Comparison of ENCODE assay signal across 8 cellular contexts in the genomic region with DNA sequence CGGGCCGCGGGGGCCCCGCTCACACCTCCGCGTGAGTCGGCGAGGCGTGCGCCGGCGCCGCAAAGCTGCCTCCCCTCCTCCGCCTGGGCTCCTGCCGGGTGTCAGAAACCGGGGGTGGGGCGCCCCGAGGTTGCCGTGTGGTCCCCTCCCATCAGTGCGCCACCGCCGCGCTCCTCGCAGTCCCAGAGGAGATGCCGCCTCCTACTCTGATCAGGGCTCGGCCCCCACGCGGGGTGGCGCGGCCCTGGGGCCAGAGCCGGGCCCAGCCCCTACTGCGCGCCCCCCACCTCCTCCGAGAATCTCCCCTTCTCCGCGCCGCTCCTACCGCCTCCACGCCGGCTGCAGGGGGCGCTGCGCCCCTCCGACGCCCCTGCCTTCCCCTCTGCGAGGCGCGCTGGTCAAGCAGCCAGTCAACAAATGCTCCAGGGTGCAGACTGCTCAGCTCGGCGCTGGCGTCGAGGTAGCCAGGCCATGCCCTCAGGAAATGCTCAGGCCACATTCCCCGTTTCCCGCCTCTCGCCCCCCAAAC. TPM values are rescaled to one million over a fixed set of nuclear protein-coding genes. Genes with fewer than 3 reads are reported as not detected.
DNase-seq lines count a peak whose midpoint lies in the region; ATAC-seq and TF ChIP-seq lines count a peak whose summit lies in the region.

No MANE protein-coding gene starts in this region.

- TF ChIP-seq CTCF in GM12874 (IDR thresholded peaks at IDR 0.05; ENCODE audit: insufficient read depth, low read depth, low read length), result peak; percentile 56
- TF ChIP-seq CTCF in thyroid gland (IDR thresholded peaks at IDR 0.05), result peak in 3 of 6 experiments; percentile 15 to 32 (median 21)

- no peaks in the 10 kb centered on the region for H3K36me3 ChIP-seq in thyroid gland

- H3K27me3 Mint-ChIP-seq in activated naive CD8-positive, alpha-beta T cell treated with anti-CD3 and anti-CD28 coated beads, Interleukin-2, amount 50 U/mL, for 24 hours, result peaks cover 19% of the 10 kb centered on the region
- peaks cover 22% of the 10 kb centered on the region for H3K27me3 Mint-ChIP-seq in stimulated activated naive CD8-positive, alpha-beta T cell treated with anti-CD3 and anti-CD28 coated beads, Interleukin-15, Interleukin-2, amounts not matched to agents 100 ng/mL and 50 ng/mL, for 24 hours

- H3K4me1 Mint-ChIP-seq in activated naive CD8-positive, alpha-beta T cell treated with anti-CD3 and anti-CD28 coated beads, Interleukin-2, amount 50 U/mL, for 24 hours, result peaks cover 3% of the 10 kb centered on the region
- H3K4me1 Mint-ChIP-seq in stimulated activated naive CD8-positive, alpha-beta T cell treated with anti-CD3 and anti-CD28 coated beads, Interleukin-15, Interleukin-2, amounts not matched to agents 100 ng/mL and 50 ng/mL, for 24 hours (ENCODE audit: low read depth), result peaks cover 12% of the 10 kb centered on the region

- H3K9me3 Mint-ChIP-seq in activated naive CD8-positive, alpha-beta T cell treated with anti-CD3 and anti-CD28 coated beads, Interleukin-2, amount 50 U/mL, for 24 hours, result no peaks in the 10 kb centered on the region
- H3K9me3 Mint-ChIP-seq in stimulated activated naive CD8-positive, alpha-beta T cell treated with anti-CD3 and anti-CD28 coated beads, Interleukin-15, Interleukin-2, amounts not matched to agents 100 ng/mL and 50 ng/mL, for 24 hours, result no peaks in the 10 kb centered on the region

- H3K4me3 ChIP-seq in thyroid gland (replicated peaks in 1 of 3), result no peak overlapping the region

- no peaks in the 10 kb centered on the region for H3K9me3 ChIP-seq in thyroid gland

- no peaks in the 10 kb centered on the region for H3K36me3 Mint-ChIP-seq in activated naive CD8-positive, alpha-beta T cell treated with anti-CD3 and anti-CD28 coated beads, Interleukin-2, amount 50 U/mL, for 24 hours (ENCODE audit: low read depth)
- no peaks in the 10 kb centered on the region for H3K36me3 Mint-ChIP-seq in stimulated activated naive CD8-positive, alpha-beta T cell treated with anti-CD3 and anti-CD28 coated beads, Interleukin-15, Interleukin-2, amounts not matched to agents 100 ng/mL and 50 ng/mL, for 24 hours (ENCODE audit: low read depth)

- H3K4me1 ChIP-seq in thyroid gland, result peaks cover 3 to 29% of the 10 kb centered on the region in 2 donors

- peak; percentile 48 for ATAC-seq in activated naive CD8-positive, alpha-beta T cell treated with anti-CD3 and anti-CD28 coated beads, Interleukin-2, amount 50 U/mL, for 24 hours
- no peak for ATAC-seq in HG02623 (IDR thresholded peaks at IDR 0.05; ENCODE audit: unreplicated experiment)

- DNase-seq in NCI-H748 (lab: John Stamatoyannopoulos, UW; ENCODE audit: unreplicated experiment) (peak; percentile 78), iPS-NIHi11 (ENCODE audit: low spot score) (peak; percentile 85), thyroid gland (no peak), COLO829 (ENCODE audit: low spot score) (no peak)
- peak; percentile 60 for DNase-seq in activated naive CD8-positive, alpha-beta T cell treated with anti-CD3 and anti-CD28 coated beads, Interleukin-2, amount 50 U/mL, for 24 hours

- no peak overlapping the region for H3K27ac ChIP-seq in thyroid gland

- H3K4me3 Mint-ChIP-seq in activated naive CD8-positive, alpha-beta T cell treated with anti-CD3 and anti-CD28 coated beads, Interleukin-2, amount 50 U/mL, for 24 hours, result peak overlapping the region; percentile 64
- H3K4me3 Mint-ChIP-seq in stimulated activated naive CD8-positive, alpha-beta T cell treated with anti-CD3 and anti-CD28 coated beads, Interleukin-15, Interleukin-2, amounts not matched to agents 100 ng/mL and 50 ng/mL, for 24 hours, result peak overlapping the region; percentile 52

- no peak overlapping the region for H3K27ac Mint-ChIP-seq in activated naive CD8-positive, alpha-beta T cell treated with anti-CD3 and anti-CD28 coated beads, Interleukin-2, amount 50 U/mL, for 24 hours
- H3K27ac Mint-ChIP-seq in stimulated activated naive CD8-positive, alpha-beta T cell treated with anti-CD3 and anti-CD28 coated beads, Interleukin-15, Interleukin-2, amounts not matched to agents 100 ng/mL and 50 ng/mL, for 24 hours, result no peak overlapping the region

- H3K27me3 ChIP-seq in thyroid gland, result no peaks in the 10 kb centered on the region

- intact Hi-C loops in thyroid gland (cut with DNase I), result no loop called here

- 25 to 76% methylated on average over 3 to 4 of the region's 54 CpGs for WGBS in thyroid gland, 2 donors

- no peak for TF ChIP-seq POLR2A in thyroid gland (IDR thresholded peaks at IDR 0.05)

RNA-seq across cellular contexts. Expression of a gene that starts 0.5 kb away (rescaled TPM):
- total RNA-seq in thyroid gland, result 10 to 100 TPM in 1 of 4 donors, 1 to 10 TPM in 3; 3.9 to 10.7 (median 5.2) TPM

RNA-seq across cellular contexts. Expression of a gene that starts 12.1 kb away (rescaled TPM):
- total RNA-seq in thyroid gland, result 10 to 100 TPM; 15.2 to 29.1 (median 20.1) TPM

Comparison
In these comparisons a context has a peak if more than half of its experiments do, and no peak if none do; other contexts are left out.
1. DNase-seq: peak in NCI-H748 (single experiment), activated naive CD8-positive, alpha-beta T cell treated with anti-CD3 and anti-CD28 coated beads, Interleukin-2, amount 50 U/mL, for 24 hours (single experiment) and iPS-NIHi11 (single experiment); none in thyroid gland (0 of 2) and COLO829 (single experiment).